In the genomic region with DNA sequence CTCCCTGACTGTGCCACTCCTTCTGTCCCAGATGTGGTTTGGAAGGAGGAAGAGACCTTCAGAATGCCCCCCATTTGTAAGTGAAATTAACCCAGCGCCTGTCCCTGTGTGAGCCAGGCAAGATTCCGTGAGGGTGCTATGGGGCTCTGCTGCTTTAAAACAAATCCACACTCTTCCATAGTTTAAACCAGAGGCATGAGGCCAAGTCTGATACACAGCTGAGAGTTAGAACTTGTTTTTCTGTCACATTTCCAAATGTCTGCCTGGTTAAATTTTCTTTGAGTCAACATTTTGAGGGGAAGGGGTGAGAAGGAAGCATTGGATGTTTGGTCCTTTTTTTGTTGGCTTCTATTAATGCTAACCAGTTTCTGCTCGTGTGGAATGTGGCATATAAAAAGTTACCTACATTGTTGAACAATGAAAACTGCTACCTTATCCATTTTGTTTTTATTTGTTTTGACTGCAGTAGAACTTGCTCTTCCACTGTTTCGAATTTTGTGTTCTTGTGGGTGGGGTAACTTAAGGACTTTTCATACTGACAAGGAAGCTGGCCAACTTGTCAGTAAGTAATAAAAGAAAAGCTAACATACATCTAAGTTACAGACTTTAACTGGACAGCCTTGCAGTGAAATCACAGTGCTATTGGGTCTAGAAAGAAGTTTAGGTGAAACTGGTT, we compare ENCODE assay signal across 17 cellular contexts. TPM values are rescaled to one million over a fixed set of nuclear protein-coding genes. Genes with fewer than 3 reads are reported as not detected.
A peak's percentile ranks its signal among the peaks of the same experiment; 100 is the strongest.
DNase-seq lines count a peak whose midpoint lies in the region; ATAC-seq and TF ChIP-seq lines count a peak whose summit lies in the region.
"Had no signal": no experiment of that assay in that cellular context is flagged by ENCODE, and none has a peak within 500 bp of the region (broad histone marks: within the 10 kb centered on the region; RNA-seq: fewer than 3 reads in every experiment).

No MANE protein-coding gene starts in this region.

- no peak overlapping the region for H3K27ac ChIP-seq in BLaER1 treated with 17β-estradiol and CSF1 and Interleukin-3, amounts not matched to agents 10 nM and 100 nM
- peak overlapping the region; percentile 6 for H3K27ac ChIP-seq in fibroblast of lung (ENCODE audit: insufficient read depth, low read length)
- H3K27ac ChIP-seq: cardiac muscle cell, uterus had no signal

- peaks cover 47 to 100% (median 78%) of the 10 kb centered on the region in 11 experiments for H3K36me3 ChIP-seq in BLaER1 treated with 17β-estradiol and CSF1 and Interleukin-3, amounts not matched to agents 10 nM and 100 nM
- H3K36me3 ChIP-seq in fibroblast of lung (ENCODE audit: control insufficient read depth, insufficient read depth, low read length), result peaks cover 22% of the 10 kb centered on the region
- H3K36me3 ChIP-seq: cardiac muscle cell, uterus had no signal

- peaks cover 100% of the 10 kb centered on the region for H3K79me2 ChIP-seq in fibroblast of lung (ENCODE audit: control insufficient read depth, insufficient read depth, low read length)

- DNase-seq in T-helper 17 cell (no peak), fibroblast of lung (ENCODE audit: low read depth in 2 of 2) (peak; percentile 62 to 72), osteocyte (ENCODE audit: extremely low spot score, unreplicated experiment) (no peak), occipital lobe (lab: John Stamatoyannopoulos, UW) (no peak)
- DNase-seq: activated CD4-positive, alpha-beta T cell treated with anti-CD3 and anti-CD28 coated beads, Interleukin-2, amount 50 U/mL, for 1 hour; erythroblast; MV-4-11; uterus had no signal

- ATAC-seq in T-helper 17 cell (no peak), GM21717 (IDR thresholded peaks at IDR 0.05; ENCODE audit: unreplicated experiment) (no peak), HG03354 (IDR thresholded peaks at IDR 0.05; ENCODE audit: poor library complexity, severe bottlenecking, unreplicated experiment) (no peak), GM21526 (IDR thresholded peaks at IDR 0.05; ENCODE audit: low FRiP score, unreplicated experiment) (no peak)
- ATAC-seq: activated T-helper 17 cell treated with anti-CD3 and anti-CD28 coated beads, Interleukin-2, amount 50 U/mL, for 72 hours had no signal

- peak overlapping the region; percentile 87 for H3K27ac Mint-ChIP-seq in T-helper 17 cell
- peak overlapping the region; percentile 71 for H3K27ac Mint-ChIP-seq in osteocyte (ENCODE audit: unreplicated experiment)
- H3K27ac Mint-ChIP-seq: activated T-helper 17 cell treated with anti-CD3 and anti-CD28 coated beads, Interleukin-2, amount 50 U/mL, for 72 hours; GM23338; T-helper 2 cell treated with Interferon-gamma antibody and Interleukin-4, amounts not matched to agents 5 μg/mL and 100 μg/mL, for 36 hours had no signal

- peak overlapping the region in 8 of 11 experiments; percentile 2 to 51 (median 21); a peak in 10 of 22 replicates for H3K4me2 ChIP-seq in BLaER1 treated with 17β-estradiol and CSF1 and Interleukin-3, amounts not matched to agents 10 nM and 100 nM
- peak overlapping the region; percentile 79 for H3K4me2 ChIP-seq in fibroblast of lung (ENCODE audit: extremely low read depth, insufficient read depth, low read length)
- H3K4me2 ChIP-seq: GM23338 had no signal

- no peaks in the 10 kb centered on the region for H3K27me3 Mint-ChIP-seq in T-helper 17 cell
- H3K27me3 Mint-ChIP-seq in osteocyte (ENCODE audit: unreplicated experiment), result no peaks in the 10 kb centered on the region
- H3K27me3 Mint-ChIP-seq: activated T-helper 17 cell treated with anti-CD3 and anti-CD28 coated beads, Interleukin-2, amount 50 U/mL, for 72 hours had no signal

- H3K36me3 Mint-ChIP-seq in T-helper 17 cell (ENCODE audit: low read depth) (no peaks in the 10 kb centered on the region), osteocyte (ENCODE audit: unreplicated experiment) (peaks cover 72% of the 10 kb centered on the region)

- peaks cover 0 to 37% (median 26%) of the 10 kb centered on the region in 10 experiments; a peak in 14 of 20 replicates for H3K4me1 ChIP-seq in BLaER1 treated with 17β-estradiol and CSF1 and Interleukin-3, amounts not matched to agents 10 nM and 100 nM
- H3K4me1 ChIP-seq in fibroblast of lung (ENCODE audit: control insufficient read depth, extremely low read depth, insufficient read depth, low read length), result peaks cover 14% of the 10 kb centered on the region

- H3K9ac ChIP-seq in BLaER1 treated with 17β-estradiol and CSF1 and Interleukin-3, amounts not matched to agents 10 nM and 100 nM, result no peak overlapping the region
- H3K9ac ChIP-seq in fibroblast of lung (ENCODE audit: insufficient read depth, low read length), result no peak overlapping the region

- H3K4me3 Mint-ChIP-seq in T-helper 17 cell (no peak overlapping the region), osteocyte (ENCODE audit: unreplicated experiment) (peak overlapping the region; percentile 16)
- H3K4me3 Mint-ChIP-seq: activated T-helper 17 cell treated with anti-CD3 and anti-CD28 coated beads, Interleukin-2, amount 50 U/mL, for 72 hours; GM23338; neural crest cell; T-helper 2 cell treated with Interferon-gamma antibody and Interleukin-4, amounts not matched to agents 5 μg/mL and 100 μg/mL, for 36 hours had no signal

- no peak overlapping the region for H2AFZ ChIP-seq in fibroblast of lung (ENCODE audit: low read length)
- H2AFZ ChIP-seq: GM23338 had no signal

- peaks cover 25 to 100% (median 82%) of the 10 kb centered on the region in 11 experiments; a peak in 19 of 22 replicates for H4K20me1 ChIP-seq in BLaER1 treated with 17β-estradiol and CSF1 and Interleukin-3, amounts not matched to agents 10 nM and 100 nM
- peaks cover 6% of the 10 kb centered on the region for H4K20me1 ChIP-seq in fibroblast of lung (ENCODE audit: control insufficient read depth, extremely low read depth, insufficient read depth, low read length)

- H3K27me3 ChIP-seq in BLaER1 treated with 17β-estradiol and CSF1 and Interleukin-3, amounts not matched to agents 10 nM and 100 nM, result no peaks in the 10 kb centered on the region
- H3K27me3 ChIP-seq in fibroblast of lung (ENCODE audit: control insufficient read depth, insufficient read depth, low read length), result no peaks in the 10 kb centered on the region
- H3K27me3 ChIP-seq: cardiac muscle cell, uterus had no signal

- H3K4me1 Mint-ChIP-seq in T-helper 17 cell (peaks cover 48% of the 10 kb centered on the region), osteocyte (ENCODE audit: unreplicated experiment) (peaks cover 86% of the 10 kb centered on the region)

- H3K9me3 Mint-ChIP-seq in osteocyte (ENCODE audit: unreplicated experiment), result no peaks in the 10 kb centered on the region
- H3K9me3 Mint-ChIP-seq: activated T-helper 17 cell treated with anti-CD3 and anti-CD28 coated beads, Interleukin-2, amount 50 U/mL, for 72 hours; GM23338; neural crest cell; T-helper 2 cell treated with Interferon-gamma antibody and Interleukin-4, amounts not matched to agents 5 μg/mL and 100 μg/mL, for 36 hours had no signal

- no peak for TF ChIP-seq CTCF in fibroblast of lung (conservative IDR thresholded peaks at IDR 0.05 in 1 of 2, IDR thresholded peaks at IDR 0.05 in 1 of 2; ENCODE audit: low read depth in 1 of 2, low read length in 2 of 2)
- TF ChIP-seq CTCF in osteocyte (IDR thresholded peaks at IDR 0.05), result no peak

- H3K9me3 ChIP-seq in BLaER1 treated with 17β-estradiol and CSF1 and Interleukin-3, amounts not matched to agents 10 nM and 100 nM (replicated peaks in 1 of 11), result no peaks in the 10 kb centered on the region; a peak in 1 of 22 replicates
- H3K9me3 ChIP-seq in T-helper 17 cell (ENCODE audit: control insufficient read depth, low read length, poor library complexity, severe bottlenecking), result no peaks in the 10 kb centered on the region
- no peaks in the 10 kb centered on the region for H3K9me3 ChIP-seq in fibroblast of lung (ENCODE audit: control insufficient read depth, insufficient read depth, low read depth, low read length)
- H3K9me3 ChIP-seq: uterus had no signal

- H3K4me3 ChIP-seq in BLaER1 treated with 17β-estradiol and CSF1 and Interleukin-3, amounts not matched to agents 10 nM and 100 nM, result no peak overlapping the region
- peak overlapping the region in 1 of 4 experiments; percentile 30 for H3K4me3 ChIP-seq in fibroblast of lung (replicated peaks in 1 of 4; ENCODE audit: control extremely low read depth in 1 of 4, insufficient read depth in 1 of 4, low read depth in 3 of 4, low read length in 4 of 4)
- H3K4me3 ChIP-seq: cardiac muscle cell, GM23338, uterus had no signal

RNA-seq across cellular contexts. Expression of a gene that starts 12.9 kb away (rescaled TPM):
- total RNA-seq in T-helper 17 cell (10 to 100 TPM; 13.7 to 15.0 TPM), fibroblast of lung (38.3 and 81.6 TPM in 2 replicates), osteocyte (111 and 116 TPM in 2 replicates), occipital lobe (51.9 TPM)
- 115 and 185 TPM in 2 replicates for polyA plus RNA-seq in fibroblast of lung
- polyA plus RNA-seq in fibroblast of lung (2012), result 75.7 and 119 TPM in 2 replicates
- polyA minus RNA-seq in fibroblast of lung (ENCODE audit: low replicate concordance), result 331 and 431 TPM in 2 replicates

Comparison
In these comparisons a context has a peak if more than half of its experiments do, and no peak if none do; other contexts are left out.
1. DNase-seq: peak in fibroblast of lung (2 of 2); none in T-helper 17 cell (0 of 3), osteocyte (single experiment) and occipital lobe (single experiment).